35 cellular contexts compared by ENCODE assay signal in genomic region chr12:39866135-39866534, GRCh38.
"Had no signal": no experiment of that assay in that cellular context is flagged by ENCODE, and none has a peak within 500 bp of the region (broad histone marks: within the 10 kb centered on the region; RNA-seq: fewer than 3 reads in every experiment).

No MANE protein-coding gene starts in this region.

- H3K27me3 ChIP-seq: cardiac muscle cell had no signal

- H3K4me3 ChIP-seq: cardiac muscle cell had no signal

- ATAC-seq: activated CD8-positive, alpha-beta T cell treated with anti-CD3 and anti-CD28 coated beads for 36 hours; activated naive CD8-positive, alpha-beta T cell treated with anti-CD3 and anti-CD28 coated beads, Interleukin-2, amount 50 U/mL, for 24 hours had no signal

- H3K4me1 Mint-ChIP-seq: activated B cell treated with CpG ODN at 0.5 μM for 24 hours; activated CD4-positive, alpha-beta T cell treated with anti-CD3 and anti-CD28 coated beads, Interleukin-2, amount 10 ng/mL, durations not matched to agents 24 days and 14 days; activated naive CD4-positive, alpha-beta T cell treated with anti-CD3 and anti-CD28 coated beads, Interleukin-2, amount 10 ng/mL, durations not matched to agents 7 days and 5 days; activated naive CD4-positive, alpha-beta T cell treated with anti-CD3 and anti-CD28 coated beads, Interleukin-2, amount 50 U/mL, for 24 hours; activated naive CD8-positive, alpha-beta T cell treated with anti-CD3 and anti-CD28 coated beads, Interleukin-2, amount 10 ng/mL, durations not matched to agents 7 days and 5 days; activated naive CD8-positive, alpha-beta T cell treated with anti-CD3 and anti-CD28 coated beads, Interleukin-2, amount 50 U/mL, for 24 hours; brain; central memory CD8-positive, alpha-beta T cell had no signal

- H3K27me3 Mint-ChIP-seq: activated B cell treated with CpG ODN at 0.5 μM for 24 hours; activated CD4-positive, alpha-beta memory T cell treated with anti-CD3 and anti-CD28 coated beads for 36 hours; activated CD4-positive, alpha-beta T cell treated with anti-CD3 and anti-CD28 coated beads, Interleukin-2, amount 10 ng/mL, durations not matched to agents 24 days and 14 days; activated CD8-positive, alpha-beta T cell treated with anti-CD3 and anti-CD28 coated beads for 36 hours; activated naive CD4-positive, alpha-beta T cell treated with anti-CD3 and anti-CD28 coated beads, Interleukin-2, amount 10 ng/mL, durations not matched to agents 7 days and 5 days; activated naive CD4-positive, alpha-beta T cell treated with anti-CD3 and anti-CD28 coated beads, Interleukin-2, amount 50 U/mL, for 24 hours; activated naive CD8-positive, alpha-beta T cell; activated naive CD8-positive, alpha-beta T cell treated with anti-CD3 and anti-CD28 coated beads, Interleukin-2, amount 10 ng/mL, durations not matched to agents 7 days and 5 days; activated naive CD8-positive, alpha-beta T cell treated with anti-CD3 and anti-CD28 coated beads, Interleukin-2, amount 50 U/mL, for 24 hours; activated T-cell treated with anti-CD3 and anti-CD28 coated beads, Interleukin-2, amount 50 U/mL, for 24 hours; brain; central memory CD8-positive, alpha-beta T cell had no signal

- FAIRE-seq: bronchial epithelial cell, TTC549 had no signal

- H3K27ac ChIP-seq: cardiac muscle cell, VCaP had no signal

- H3K4me3 Mint-ChIP-seq: activated B cell treated with CpG ODN at 0.5 μM for 24 hours; activated CD4-positive, alpha-beta memory T cell treated with anti-CD3 and anti-CD28 coated beads for 36 hours; activated CD4-positive, alpha-beta T cell treated with anti-CD3 and anti-CD28 coated beads, Interleukin-2, amount 10 ng/mL, durations not matched to agents 24 days and 14 days; activated CD8-positive, alpha-beta T cell treated with anti-CD3 and anti-CD28 coated beads for 36 hours; activated naive CD4-positive, alpha-beta T cell treated with anti-CD3 and anti-CD28 coated beads, Interleukin-2, amount 10 ng/mL, durations not matched to agents 7 days and 5 days; activated naive CD4-positive, alpha-beta T cell treated with anti-CD3 and anti-CD28 coated beads, Interleukin-2, amount 50 U/mL, for 24 hours; activated naive CD8-positive, alpha-beta T cell; activated naive CD8-positive, alpha-beta T cell treated with anti-CD3 and anti-CD28 coated beads, Interleukin-2, amount 10 ng/mL, durations not matched to agents 7 days and 5 days; activated naive CD8-positive, alpha-beta T cell treated with anti-CD3 and anti-CD28 coated beads, Interleukin-2, amount 50 U/mL, for 24 hours; activated T-cell treated with anti-CD3 and anti-CD28 coated beads, Interleukin-2, amount 50 U/mL, for 24 hours; brain; central memory CD8-positive, alpha-beta T cell; T-helper 1 cell treated with Interleukin-12 subunit alpha and Interleukin-12 subunit beta and Interleukin-4 antibody, amounts not matched to agents 30 μg/mL and 1 μg/mL, for 36 hours; T-helper 2 cell treated with Interferon-gamma antibody and Interleukin-4, amounts not matched to agents 5 μg/mL and 100 μg/mL, for 36 hours had no signal

- H3K27ac Mint-ChIP-seq: activated B cell treated with CpG ODN at 0.5 μM for 24 hours; activated CD4-positive, alpha-beta memory T cell treated with anti-CD3 and anti-CD28 coated beads for 36 hours; activated CD4-positive, alpha-beta T cell treated with anti-CD3 and anti-CD28 coated beads, Interleukin-2, amount 10 ng/mL, durations not matched to agents 24 days and 14 days; activated CD8-positive, alpha-beta T cell treated with anti-CD3 and anti-CD28 coated beads for 36 hours; activated naive CD4-positive, alpha-beta T cell treated with anti-CD3 and anti-CD28 coated beads, Interleukin-2, amount 10 ng/mL, durations not matched to agents 7 days and 5 days; activated naive CD4-positive, alpha-beta T cell treated with anti-CD3 and anti-CD28 coated beads, Interleukin-2, amount 50 U/mL, for 24 hours; activated naive CD8-positive, alpha-beta T cell; activated naive CD8-positive, alpha-beta T cell treated with anti-CD3 and anti-CD28 coated beads, Interleukin-2, amount 10 ng/mL, durations not matched to agents 7 days and 5 days; activated naive CD8-positive, alpha-beta T cell treated with anti-CD3 and anti-CD28 coated beads, Interleukin-2, amount 50 U/mL, for 24 hours; activated T-cell treated with anti-CD3 and anti-CD28 coated beads, Interleukin-2, amount 50 U/mL, for 24 hours; activated T-helper 2 cell treated with anti-CD3 and anti-CD28 coated beads, Interferon-gamma antibody, Interleukin-2, Interleukin-4, amounts not matched to agents 10 μg/mL and 5 μg/mL and 100 μg/mL, durations not matched to agents 14 hours and 24 hours and 36 hours; brain; T-helper 1 cell treated with Interleukin-12 subunit alpha and Interleukin-12 subunit beta and Interleukin-4 antibody, amounts not matched to agents 30 μg/mL and 1 μg/mL, for 36 hours; T-helper 2 cell treated with Interferon-gamma antibody and Interleukin-4, amounts not matched to agents 5 μg/mL and 100 μg/mL, for 36 hours had no signal

- H3K9me3 Mint-ChIP-seq: activated CD4-positive, alpha-beta memory T cell treated with anti-CD3 and anti-CD28 coated beads for 36 hours; activated CD4-positive, alpha-beta T cell treated with anti-CD3 and anti-CD28 coated beads, Interleukin-2, amount 10 ng/mL, durations not matched to agents 24 days and 14 days; activated CD8-positive, alpha-beta T cell treated with anti-CD3 and anti-CD28 coated beads for 36 hours; activated naive CD4-positive, alpha-beta T cell treated with anti-CD3 and anti-CD28 coated beads, Interleukin-2, amount 10 ng/mL, durations not matched to agents 7 days and 5 days; activated naive CD8-positive, alpha-beta T cell treated with anti-CD3 and anti-CD28 coated beads, Interleukin-2, amount 10 ng/mL, durations not matched to agents 7 days and 5 days; central memory CD8-positive, alpha-beta T cell; T-helper 1 cell treated with Interleukin-12 subunit alpha and Interleukin-12 subunit beta and Interleukin-4 antibody, amounts not matched to agents 30 μg/mL and 1 μg/mL, for 36 hours; T-helper 2 cell treated with Interferon-gamma antibody and Interleukin-4, amounts not matched to agents 5 μg/mL and 100 μg/mL, for 36 hours had no signal

- DNase-seq: activated B cell treated with CpG ODN at 0.5 μM for 24 hours; activated CD4-positive, alpha-beta memory T cell treated with anti-CD3 and anti-CD28 coated beads for 36 hours; activated CD4-positive, alpha-beta T cell treated with anti-CD3 and anti-CD28 coated beads for 4 hours; activated CD4-positive, alpha-beta T cell treated with anti-CD3 and anti-CD28 coated beads, Interleukin-2, amount 10 ng/mL, durations not matched to agents 24 days and 14 days; activated CD4-positive, alpha-beta T cell treated with anti-CD3 and anti-CD28 coated beads, Interleukin-2, amount 50 U/mL, for 1 hour; activated CD4-positive, alpha-beta T cell treated with anti-CD3 and anti-CD28 coated beads, Interleukin-2, amount 50 U/mL, for 4 hours; activated CD4-positive, CD25-positive, alpha-beta regulatory T cell treated with anti-CD3 and anti-CD28 coated beads, Interleukin-2, amount 50 U/mL, for 72 hours; activated CD8-positive, alpha-beta memory T cell treated with anti-CD3 and anti-CD28 coated beads, Interleukin-2, amount 50 U/mL, for 48 hours; activated CD8-positive, alpha-beta T cell treated with anti-CD3 and anti-CD28 coated beads for 36 hours; activated effector memory CD4-positive, alpha-beta T cell treated with Interleukin-2 at 50 U/mL for 16 hours; activated gamma-delta T cell; activated naive CD4-positive, alpha-beta T cell treated with anti-CD3 and anti-CD28 coated beads, Interleukin-2, amount 10 ng/mL, durations not matched to agents 7 days and 5 days; activated naive CD4-positive, alpha-beta T cell treated with Interleukin-2 at 50 U/mL for 16 hours; activated naive CD8-positive, alpha-beta T cell treated with anti-CD3 and anti-CD28 coated beads, Interleukin-2, amount 10 ng/mL, durations not matched to agents 7 days and 5 days; activated naive CD8-positive, alpha-beta T cell treated with anti-CD3 and anti-CD28 coated beads, Interleukin-2, amount 50 U/mL, for 24 hours; activated T-cell treated with anti-CD3 and anti-CD28 coated beads, Interleukin-2, amount 50 U/mL, for 24 hours; activated T-cell treated with anti-CD3 and anti-CD28 coated beads, Interleukin-2, amount 50 U/mL, for 48 hours; amygdala; anterior cingulate cortex; caudate nucleus; cerebellar nuclear complex; T-helper 1 cell; T-helper 2 cell; T-helper 9 cell had no signal

- H3K36me3 ChIP-seq: cardiac muscle cell had no signal

- H3K36me3 Mint-ChIP-seq: activated naive CD4-positive, alpha-beta T cell treated with anti-CD3 and anti-CD28 coated beads, Interleukin-2, amount 10 ng/mL, durations not matched to agents 7 days and 5 days; activated naive CD8-positive, alpha-beta T cell treated with anti-CD3 and anti-CD28 coated beads, Interleukin-2, amount 10 ng/mL, durations not matched to agents 7 days and 5 days had no signal
